8 cellular contexts compared by ENCODE assay signal in the genomic region with DNA sequence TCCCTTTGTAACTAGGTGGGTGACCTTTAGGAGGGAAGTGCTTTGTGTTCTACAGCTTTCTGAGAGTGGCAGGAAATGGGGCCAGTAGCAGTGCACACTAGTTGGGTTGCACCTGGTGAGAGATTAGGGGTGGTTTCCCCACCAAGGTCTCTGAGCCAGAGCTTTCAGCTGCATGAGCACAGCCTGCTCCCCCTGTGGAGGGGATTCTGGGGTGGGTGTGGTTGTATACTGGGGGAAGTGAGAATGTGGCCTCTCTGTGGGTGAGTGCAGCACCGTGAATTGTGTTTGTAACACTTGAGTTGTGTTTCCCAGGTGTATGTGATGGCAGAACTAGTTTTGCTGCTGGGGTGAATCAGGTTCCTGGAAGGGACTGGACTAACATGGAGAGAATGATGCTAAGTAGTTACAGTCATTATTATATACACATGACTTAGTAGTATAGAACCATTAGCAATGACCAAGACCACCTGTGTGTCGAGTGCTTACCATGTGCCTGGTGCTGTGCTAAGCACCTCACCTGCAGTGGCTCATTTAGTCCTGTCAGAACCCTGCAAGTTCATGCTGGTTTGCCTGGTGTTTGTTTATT. TPM values are rescaled to one million over a fixed set of nuclear protein-coding genes. Genes with fewer than 3 reads are reported as not detected.
DNase-seq lines count a peak whose midpoint lies in the region; ATAC-seq and TF ChIP-seq lines count a peak whose summit lies in the region.

No MANE protein-coding gene starts in this region.

- H3K9me3 ChIP-seq in Loucy (ENCODE audit: insufficient read depth, low read depth, low read length) (no peaks in the 10 kb centered on the region), stomach (no peaks in the 10 kb centered on the region)

- H3K9me3 Mint-ChIP-seq in activated T-helper 2 cell treated with anti-CD3 and anti-CD28 coated beads, Interferon-gamma antibody, Interleukin-2, Interleukin-4, amounts not matched to agents 10 μg/mL and 5 μg/mL and 100 μg/mL, durations not matched to agents 14 hours and 24 hours and 36 hours, result no peaks in the 10 kb centered on the region

- TF ChIP-seq CTCF in Loucy (conservative IDR thresholded peaks at IDR 0.05; ENCODE audit: low read length), result no peak
- no peak for TF ChIP-seq CTCF in stomach (IDR thresholded peaks at IDR 0.05)

- DNase-seq in activated T-helper 2 cell treated with anti-CD3 and anti-CD28 coated beads, Interferon-gamma antibody, Interleukin-2, Interleukin-4, amounts not matched to agents 10 μg/mL and 5 μg/mL and 100 μg/mL, durations not matched to agents 14 hours and 24 hours and 36 hours (ENCODE audit: low spot score), result peak; percentile 61
- peak; percentile 61 for DNase-seq in stomach
- no peak for DNase-seq in OCI-M1 (lab: John Stamatoyannopoulos, UW)
- DNase-seq in NCI-H2107 (lab: John Stamatoyannopoulos, UW), result no peak

- no peak for TF ChIP-seq POLR2A in stomach (IDR thresholded peaks at IDR 0.05)

- peak overlapping the region; percentile 43 for H3K27ac ChIP-seq in layer of hippocampus (ENCODE audit: low read depth, low read length)
- peak overlapping the region; percentile 81 to 94 (median 89) for H3K27ac ChIP-seq in stomach

- H3K4me1 Mint-ChIP-seq in activated T-helper 2 cell treated with anti-CD3 and anti-CD28 coated beads, Interferon-gamma antibody, Interleukin-2, Interleukin-4, amounts not matched to agents 10 μg/mL and 5 μg/mL and 100 μg/mL, durations not matched to agents 14 hours and 24 hours and 36 hours (ENCODE audit: low read depth), result peaks cover 32% of the 10 kb centered on the region

- no peak overlapping the region for H2AFZ ChIP-seq in Loucy (ENCODE audit: low read length)

- H3K9ac ChIP-seq in Loucy (ENCODE audit: low read depth, low read length, poor library complexity, severe bottlenecking), result peak overlapping the region; percentile 73

- no peaks in the 10 kb centered on the region for H3K27me3 Mint-ChIP-seq in activated T-helper 2 cell treated with anti-CD3 and anti-CD28 coated beads, Interferon-gamma antibody, Interleukin-2, Interleukin-4, amounts not matched to agents 10 μg/mL and 5 μg/mL and 100 μg/mL, durations not matched to agents 14 hours and 24 hours and 36 hours (ENCODE audit: low read depth)

- H3K36me3 Mint-ChIP-seq in activated T-helper 2 cell treated with anti-CD3 and anti-CD28 coated beads, Interferon-gamma antibody, Interleukin-2, Interleukin-4, amounts not matched to agents 10 μg/mL and 5 μg/mL and 100 μg/mL, durations not matched to agents 14 hours and 24 hours and 36 hours (ENCODE audit: low read depth), result peaks cover 20% of the 10 kb centered on the region

- peak overlapping the region; percentile 16 for H3K4me3 Mint-ChIP-seq in activated T-helper 2 cell treated with anti-CD3 and anti-CD28 coated beads, Interferon-gamma antibody, Interleukin-2, Interleukin-4, amounts not matched to agents 10 μg/mL and 5 μg/mL and 100 μg/mL, durations not matched to agents 14 hours and 24 hours and 36 hours (ENCODE audit: low read depth)

- H3K79me2 ChIP-seq in Loucy (ENCODE audit: insufficient read depth, low read length), result peaks cover 37% of the 10 kb centered on the region

- ATAC-seq in GM18502 (IDR thresholded peaks at IDR 0.05; ENCODE audit: poor library complexity, unreplicated experiment) (peak; percentile 73), GM21717 (IDR thresholded peaks at IDR 0.05; ENCODE audit: unreplicated experiment) (peak; percentile 71)

- H3K36me3 ChIP-seq in Loucy (ENCODE audit: insufficient read depth, low read length) (peaks cover 3% of the 10 kb centered on the region; the same call in 1 of the 2 replicates), stomach (peaks cover 0 to 11% (median 4%) of the 10 kb centered on the region in 4 donors)

- peaks cover 4% of the 10 kb centered on the region; the same call in 1 of the 2 replicates for H3F3A ChIP-seq in Loucy (ENCODE audit: low read depth)

- H4K20me1 ChIP-seq in Loucy (ENCODE audit: insufficient read depth, low read length, poor library complexity, severe bottlenecking), result no peaks in the 10 kb centered on the region

- intact Hi-C loops in activated T-helper 2 cell treated with anti-CD3 and anti-CD28 coated beads, Interferon-gamma antibody, Interleukin-2, Interleukin-4, amounts not matched to agents 10 μg/mL and 5 μg/mL and 100 μg/mL, durations not matched to agents 14 hours and 24 hours and 36 hours (cut with micrococcal nuclease), result loop anchor here (5.0 to 10.0 kb wide), 2 partner anchors 76 to 221 kb away; no protein-coding TSS in a partner anchor
- intact Hi-C loops in stomach (cut with DNase I; ENCODE audit: low total_unique reads), result no loop called here

- TF ChIP-seq EP300 in stomach (IDR thresholded peaks at IDR 0.05), result no peak

- WGBS in stomach, 5 donors, result 37 to 52% (median 49%) methylated on average over 2 of the region's 2 CpGs

- no peaks in the 10 kb centered on the region for H3K9me2 ChIP-seq in Loucy (replicated peaks; ENCODE audit: low read depth, low read length)

- H3K27me3 ChIP-seq in Loucy (ENCODE audit: insufficient read depth, low read length, poor library complexity, severe bottlenecking) (no peaks in the 10 kb centered on the region), layer of hippocampus (ENCODE audit: control insufficient read depth, insufficient read depth, low read length) (no peaks in the 10 kb centered on the region), stomach (peaks cover 0 to 3% (median 0%) of the 10 kb centered on the region in 3 donors)

- peak overlapping the region; percentile 80 for H3K4me2 ChIP-seq in Loucy (ENCODE audit: low read depth, low read length, poor library complexity, severe bottlenecking)

- peak overlapping the region; percentile 50 for H3K27ac Mint-ChIP-seq in activated T-helper 2 cell treated with anti-CD3 and anti-CD28 coated beads, Interferon-gamma antibody, Interleukin-2, Interleukin-4, amounts not matched to agents 10 μg/mL and 5 μg/mL and 100 μg/mL, durations not matched to agents 14 hours and 24 hours and 36 hours

- H3K4me1 ChIP-seq in Loucy (ENCODE audit: insufficient read depth, low read length, poor library complexity, severe bottlenecking) (peaks cover 49% of the 10 kb centered on the region), stomach (peaks cover 43 to 61% (median 55%) of the 10 kb centered on the region in 4 donors)

- H3K4me3 ChIP-seq in Loucy (ENCODE audit: low read length, poor library complexity, severe bottlenecking) (peak overlapping the region; percentile 79), stomach (peak overlapping the region in 1 of 4 donors; percentile 52)

RNA-seq across cellular contexts. Expression of gene CXXC5, which starts 11.8 kb away (rescaled TPM):
- total RNA-seq in activated T-helper 2 cell treated with anti-CD3 and anti-CD28 coated beads, Interferon-gamma antibody, Interleukin-2, Interleukin-4, amounts not matched to agents 10 μg/mL and 5 μg/mL and 100 μg/mL, durations not matched to agents 14 hours and 24 hours and 36 hours, result 1.3 and 2.9 TPM in 2 replicates
- total RNA-seq in stomach, result 100 to 1,000 TPM in 1 of 5 donors, 10 to 100 TPM in 4; 25.9 to 101 (median 32.7) TPM
- 10 to 100 TPM; 18.3 to 26.3 (median 22.2) TPM for polyA plus RNA-seq in stomach

Comparison
In these comparisons a context has a peak if more than half of its experiments do, and no peak if none do; other contexts are left out.
1. DNase-seq: peak in activated T-helper 2 cell treated with anti-CD3 and anti-CD28 coated beads, Interferon-gamma antibody, Interleukin-2, Interleukin-4, amounts not matched to agents 10 μg/mL and 5 μg/mL and 100 μg/mL, durations not matched to agents 14 hours and 24 hours and 36 hours (single experiment) and stomach (single experiment); none in OCI-M1 (single experiment) and NCI-H2107 (single experiment).